In genomic region chr15:58515807-58516206, GRCh38 we compare ENCODE assay signal across 15 cellular contexts.
DNase-seq lines count a peak whose midpoint lies in the region; ATAC-seq, FAIRE-seq and TF ChIP-seq lines count a peak whose summit lies in the region.
"Had no signal": no experiment of that assay in that cellular context is flagged by ENCODE, and none has a peak within 500 bp of the region (broad histone marks: within the 10 kb centered on the region; RNA-seq: fewer than 3 reads in every experiment).

No MANE protein-coding gene starts in this region.

- H3K36me3 ChIP-seq in OCI-LY7 (ENCODE audit: insufficient read depth, low read length) (no peaks in the 10 kb centered on the region), K562 (ENCODE audit: control insufficient read depth, insufficient read depth, low read length) (no peaks in the 10 kb centered on the region), upper lobe of right lung (no peaks in the 10 kb centered on the region)
- H3K36me3 ChIP-seq: lower lobe of right lung, pancreas had no signal

- peak; percentile 5 for DNase-seq in stimulated activated CD4-positive, alpha-beta T cell treated with anti-CD3 and anti-CD28 coated beads, Interleukin-2, amount 100 ng/mL, for 4 hours (ENCODE audit: low read depth)
- no peak for DNase-seq in stimulated activated CD4-positive, alpha-beta T cell treated with anti-CD3 and anti-CD28 coated beads, Interleukin-4, amount 100 ng/mL, for 24 hours
- peak; percentile 24 for DNase-seq in OCI-LY7 (ENCODE audit: low spot score)
- peak in 1 of 4 experiments; percentile 38 for DNase-seq in K562 (ENCODE audit: extremely low read depth in 1 of 4, low spot score in 3 of 4)
- DNase-seq in upper lobe of right lung, result no peak
- DNase-seq in central memory CD4-positive, alpha-beta T cell, result no peak
- no peak for DNase-seq in T-helper 9 cell
- DNase-seq in mesenteric fat pad (ENCODE audit: low spot score), result no peak
- DNase-seq: cerebellar nuclear complex, hypothalamus, lower lobe of right lung, NCI-H1930, pancreas, T-helper 17 cell had no signal

- H3K79me2 ChIP-seq in OCI-LY7 (ENCODE audit: insufficient read depth, low read depth, low read length) (no peaks in the 10 kb centered on the region), K562 (ENCODE audit: control insufficient read depth, insufficient read depth, low read length) (no peaks in the 10 kb centered on the region)

- TF ChIP-seq RAD21 in K562 (CRISPR knock-in tag; conservative IDR thresholded peaks at IDR 0.05 in 1 of 2, IDR thresholded peaks at IDR 0.05 in 1 of 2), result 0 out of 4 replicates have a peak, but pooled peaks of 1 of the 2 experiments have one; percentile 7

- H3K4me3 ChIP-seq in OCI-LY7 (ENCODE audit: low read depth, low read length, poor library complexity, severe bottlenecking), result no peak overlapping the region
- no peak overlapping the region for H3K4me3 ChIP-seq in K562
- H3K4me3 ChIP-seq in upper lobe of right lung, result no peak overlapping the region
- H3K4me3 ChIP-seq: lower lobe of right lung, pancreas had no signal

- H3K4me1 ChIP-seq in OCI-LY7 (ENCODE audit: insufficient read depth, low read length, poor library complexity, severe bottlenecking) (no peaks in the 10 kb centered on the region), K562 (replicated peaks in 1 of 2; ENCODE audit: control insufficient read depth in 2 of 2, insufficient read depth in 2 of 2, low read length in 2 of 2) (peaks cover 13 to 40% of the 10 kb centered on the region in 2 experiments; a peak in 4 of 5 replicates), upper lobe of right lung (peaks cover 6% of the 10 kb centered on the region)
- H3K4me1 ChIP-seq: pancreas had no signal

- H3K27me3 ChIP-seq in K562 (ENCODE audit: control insufficient read depth in 2 of 2, insufficient read depth in 2 of 2, low read length in 2 of 2) (no peaks in the 10 kb centered on the region; a peak in 1 of 5 replicates), upper lobe of right lung (no peaks in the 10 kb centered on the region)
- H3K27me3 ChIP-seq: pancreas had no signal

- ATAC-seq in K562 (no peak; the same call in 1 of the 3 replicates), upper lobe of right lung (peak; percentile 54)
- ATAC-seq: esophagus mucosa, T-helper 17 cell had no signal

- no peaks in the 10 kb centered on the region for H3K9me3 ChIP-seq in OCI-LY7 (ENCODE audit: low read length)
- H3K9me3 ChIP-seq in K562 (replicated peaks; ENCODE audit: control insufficient read depth, insufficient read depth, low read depth, low read length), result no peaks in the 10 kb centered on the region
- no peaks in the 10 kb centered on the region for H3K9me3 ChIP-seq in upper lobe of right lung
- H3K9me3 ChIP-seq: lower lobe of right lung, pancreas had no signal

- H3K4me2 ChIP-seq in OCI-LY7 (ENCODE audit: low read length) (no peak overlapping the region), K562 (ENCODE audit: insufficient read depth, low read length) (peak overlapping the region; percentile 41)

- WGBS in K562 (ENCODE audit: insufficient coverage, low coverage, missing lambda C conversion rate), result 31% methylated on average over 8 of the region's 8 CpGs

- H3K9me2 ChIP-seq in OCI-LY7 (ENCODE audit: insufficient read depth, low read length), result no peaks in the 10 kb centered on the region

- no peaks in the 10 kb centered on the region for H3K9me1 ChIP-seq in K562 (ENCODE audit: control insufficient read depth, insufficient read depth, low read length)

- CTCF ChIA-PET in OCI-LY7 (lab: Charles Lee; ENCODE audit: unreplicated experiment), result no interaction called here
- CTCF ChIA-PET in K562 (lab: Yijun Ruan, JAX; ENCODE audit: low intra/inter-chr PET ratio), result no interaction called here

- H3K9ac ChIP-seq in K562 (ENCODE audit: insufficient read depth in 1 of 2, low read depth in 2 of 2, low read length in 2 of 2), result no peak overlapping the region

- H4K20me1 ChIP-seq in OCI-LY7 (ENCODE audit: insufficient read depth, low read length) (no peaks in the 10 kb centered on the region), K562 (replicated peaks; ENCODE audit: control insufficient read depth, insufficient read depth, low read length) (no peaks in the 10 kb centered on the region)

- BruUV-seq in OCI-LY7 (replicated peaks; lab: Mats Ljungman, UMichigan) (no TSS peak), K562 (replicated peaks; lab: Mats Ljungman, UMichigan) (no TSS peak)

- intact Hi-C loops in OCI-LY7 (cut with micrococcal nuclease; ENCODE audit: unreplicated experiment), result no loop called here
- intact Hi-C loops in K562 (cut with micrococcal nuclease), result no loop called here
- intact Hi-C loops in upper lobe of right lung (cut with DNase I), result no loop called here

- TF ChIP-seq POLR2A in K562 (conservative IDR thresholded peaks at IDR 0.05), result no peak

- no peak for FAIRE-seq in K562 (lab: Jason Lieb, UNC)
- FAIRE-seq: pancreas had no signal

- no peak for TF ChIP-seq EP300 in K562 (IDR thresholded peaks at IDR 0.05; ENCODE audit: low read length)

- POLR2A ChIA-PET in OCI-LY7 (lab: Charles Lee), result interaction anchor here (0.6 kb wide), 1 partner anchor 226 kb away, joined by 4 read pairs; no protein-coding TSS in a partner anchor
- POLR2A ChIA-PET in K562 (lab: Yijun Ruan, JAX), result interaction anchor here (1.9 kb wide), 1 partner anchor 9 kb away, joined by 8 read pairs; no protein-coding TSS in a partner anchor

- in situ Hi-C loops in K562 (cut with MboI), result no loop called here

- TF ChIP-seq CTCF in OCI-LY7 (conservative IDR thresholded peaks at IDR 0.05; ENCODE audit: low read length) (no peak), K562 (IDR thresholded peaks at IDR 0.05 in 2 of 3, conservative IDR thresholded peaks at IDR 0.05 in 1 of 3; ENCODE audit: insufficient read depth in 2 of 3, low read depth in 1 of 3, low read length in 3 of 3) (no peak), upper lobe of right lung (IDR thresholded peaks at IDR 0.05) (no peak)

- H2AFZ ChIP-seq in OCI-LY7 (ENCODE audit: low read length) (no peak overlapping the region), K562 (ENCODE audit: low read depth, low read length) (peak overlapping the region; percentile 91)

- H3K27ac ChIP-seq in OCI-LY7 (ENCODE audit: low read depth, low read length, poor library complexity, severe bottlenecking), result no peak overlapping the region
- peak overlapping the region; percentile 23; the same call in 1 of the 3 replicates for H3K27ac ChIP-seq in K562 (ENCODE audit: extremely low read depth, low read depth, low read length)
- peak overlapping the region; percentile 42 for H3K27ac ChIP-seq in upper lobe of right lung
- H3K27ac ChIP-seq: lower lobe of right lung, pancreas had no signal

TF ChIP-seq in K562, 482 proteins besides CTCF, POLR2A, EP300 and RAD21 (continues in another document):
- TF ChIP-seq ZNF175 (CRISPR knock-in tag; IDR thresholded peaks at IDR 0.05; ENCODE audit: low read depth) (peak; percentile 58; the same call in 1 of the 2 replicates), FOXJ3 (CRISPR knock-in tag; IDR thresholded peaks at IDR 0.05) (no peak), ELF1 (tag; IDR thresholded peaks at IDR 0.05) (peak; percentile 22; the same call in 1 of the 2 replicates), ZNF3 (CRISPR knock-in tag; IDR thresholded peaks at IDR 0.05) (no peak), DMBX1 (CRISPR knock-in tag; IDR thresholded peaks at IDR 0.05; ENCODE audit: borderline replicate concordance) (peak; percentile 69; the same call in 1 of the 2 replicates), ETV5 (CRISPR knock-in tag; IDR thresholded peaks at IDR 0.05; ENCODE audit: low read depth) (no peak), NFATC3 (IDR thresholded peaks at IDR 0.05) (0 out of 2 replicates have a peak, but pooled peaks have one; percentile 27), ZNF431 (CRISPR knock-in tag; IDR thresholded peaks at IDR 0.05) (no peak), ZBTB7A (IDR thresholded peaks at IDR 0.05; ENCODE audit: borderline replicate concordance, control insufficient read depth, low read depth, low read length) (no peak), ZNF384 (IDR thresholded peaks at IDR 0.05; ENCODE audit: low read depth, low read length) (0 out of 2 replicates have a peak, but pooled peaks have one; percentile 52), NR2C1 (IDR thresholded peaks at IDR 0.05) (no peak), NR2C1 (tag; IDR thresholded peaks at IDR 0.05) (peak; percentile 15; the same call in 1 of the 2 replicates), KAT7 (CRISPR knock-in tag; IDR thresholded peaks at IDR 0.05; ENCODE audit: borderline replicate concordance) (no peak), SMAD3 (CRISPR knock-in tag; conservative IDR thresholded peaks at IDR 0.05) (no peak), HDAC3 (IDR thresholded peaks at IDR 0.05; ENCODE audit: borderline replicate concordance, partially characterized antibody) (no peak), CAMTA2 (CRISPR knock-in tag; conservative IDR thresholded peaks at IDR 0.05) (no peak)

Comparison
In these comparisons a context has a peak if more than half of its experiments do, and no peak if none do; other contexts are left out.
1. DNase-seq: peak in stimulated activated CD4-positive, alpha-beta T cell treated with anti-CD3 and anti-CD28 coated beads, Interleukin-2, amount 100 ng/mL, for 4 hours (single experiment) and OCI-LY7 (single experiment); none in stimulated activated CD4-positive, alpha-beta T cell treated with anti-CD3 and anti-CD28 coated beads, Interleukin-4, amount 100 ng/mL, for 24 hours (single experiment), upper lobe of right lung (single experiment), central memory CD4-positive, alpha-beta T cell (single experiment), T-helper 9 cell (single experiment) and mesenteric fat pad (single experiment).